ENCODE assay signal across 14 cellular contexts in the genomic region with DNA sequence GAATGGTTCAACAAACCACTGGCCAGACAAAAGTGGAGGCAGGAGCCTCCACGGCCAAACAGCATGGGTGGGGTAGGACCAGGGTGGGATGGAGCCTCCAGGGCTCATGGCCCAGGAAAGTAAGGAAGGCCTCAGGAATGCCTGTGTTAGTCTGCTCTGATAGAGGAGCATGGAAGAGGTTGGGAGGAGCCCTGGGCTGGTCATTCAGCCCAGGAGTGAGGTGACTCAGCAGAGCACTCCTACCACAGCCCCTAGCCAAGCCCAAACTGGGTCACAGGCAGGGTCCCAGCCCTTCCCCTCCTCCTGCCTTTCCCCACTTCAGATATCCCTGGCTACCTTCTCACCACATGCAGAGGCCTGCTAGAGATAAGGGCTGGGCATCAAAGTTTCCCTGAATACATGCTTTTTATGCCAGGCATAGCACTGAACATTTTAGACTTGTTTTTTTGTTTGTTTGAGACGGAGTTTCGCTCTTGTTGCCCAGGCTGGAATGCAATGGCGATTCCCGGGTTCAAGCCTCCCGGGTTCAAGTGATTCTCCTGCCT. TPM values are rescaled to one million over a fixed set of nuclear protein-coding genes. Genes with fewer than 3 reads are reported as not detected.
DNase-seq lines count a peak whose midpoint lies in the region; ATAC-seq, FAIRE-seq and TF ChIP-seq lines count a peak whose summit lies in the region.
"Had no signal": no experiment of that assay in that cellular context is flagged by ENCODE, and none has a peak within 500 bp of the region (broad histone marks: within the 10 kb centered on the region; RNA-seq: fewer than 3 reads in every experiment).

No MANE protein-coding gene starts in this region.

- peaks cover 1% of the 10 kb centered on the region for H3K36me3 ChIP-seq in astrocyte (ENCODE audit: insufficient read depth, low read length)
- H3K36me3 ChIP-seq: BLaER1 treated with 17β-estradiol and CSF1 and Interleukin-3, amounts not matched to agents 10 nM and 100 nM had no signal

- peaks cover 3% of the 10 kb centered on the region for H3K36me3 Mint-ChIP-seq in astrocyte (ENCODE audit: low read depth, unreplicated experiment)
- H3K36me3 Mint-ChIP-seq: stimulated activated effector memory CD8-positive, alpha-beta T cell treated with anti-CD3 and anti-CD28 coated beads, Interleukin-12 subunit alpha, Interleukin-12 subunit beta, amount 100 ng/mL, for 72 hours had no signal

- no peaks in the 10 kb centered on the region for H3K27me3 ChIP-seq in astrocyte (ENCODE audit: insufficient read depth, low read length)

- H3K4me3 ChIP-seq in astrocyte (ENCODE audit: insufficient read depth, low read depth, low read length): no peak overlapping the region
- H3K4me3 ChIP-seq: BLaER1 treated with 17β-estradiol and CSF1 and Interleukin-3, amounts not matched to agents 10 nM and 100 nM; GM12878 had no signal

- H4K20me1 ChIP-seq in astrocyte (ENCODE audit: insufficient read depth, low read length): peaks cover 4% of the 10 kb centered on the region

- peaks cover 38% of the 10 kb centered on the region for H3K4me1 ChIP-seq in astrocyte (ENCODE audit: insufficient read depth, low read length)

- H3K27me3 Mint-ChIP-seq in astrocyte (ENCODE audit: low read depth, unreplicated experiment): peaks cover 18% of the 10 kb centered on the region

- peaks cover 32% of the 10 kb centered on the region for H3K4me1 Mint-ChIP-seq in astrocyte (ENCODE audit: low read depth, unreplicated experiment)

- no peak for ATAC-seq in GM18511 (IDR thresholded peaks at IDR 0.05; ENCODE audit: unreplicated experiment)
- ATAC-seq: GM12878; stimulated activated effector memory CD8-positive, alpha-beta T cell treated with anti-CD3 and anti-CD28 coated beads, Interleukin-12 subunit alpha, Interleukin-12 subunit beta, amount 100 ng/mL, for 72 hours had no signal

- no peak overlapping the region for H3K9ac ChIP-seq in astrocyte (ENCODE audit: low read length)
- H3K9ac ChIP-seq: BLaER1 treated with 17β-estradiol and CSF1 and Interleukin-3, amounts not matched to agents 10 nM and 100 nM had no signal

- FAIRE-seq in astrocyte (lab: Jason Lieb, UNC): peak; percentile 17
- FAIRE-seq: GM12878 had no signal

- peaks cover 8% of the 10 kb centered on the region for H3K79me2 ChIP-seq in astrocyte (ENCODE audit: insufficient read depth, low read length)

- H3K27ac ChIP-seq in astrocyte (ENCODE audit: low read depth, low read length): no peak overlapping the region
- H3K27ac ChIP-seq: BLaER1 treated with 17β-estradiol and CSF1 and Interleukin-3, amounts not matched to agents 10 nM and 100 nM had no signal

- no peaks in the 10 kb centered on the region for H3K9me3 ChIP-seq in astrocyte (ENCODE audit: insufficient read depth, low read depth, low read length)
- H3K9me3 ChIP-seq: BLaER1 treated with 17β-estradiol and CSF1 and Interleukin-3, amounts not matched to agents 10 nM and 100 nM had no signal

- no peaks in the 10 kb centered on the region for H3K9me3 Mint-ChIP-seq in astrocyte (ENCODE audit: unreplicated experiment)
- H3K9me3 Mint-ChIP-seq: stimulated activated effector memory CD8-positive, alpha-beta T cell treated with anti-CD3 and anti-CD28 coated beads, Interleukin-12 subunit alpha, Interleukin-12 subunit beta, amount 100 ng/mL, for 72 hours had no signal

- H3K27ac Mint-ChIP-seq in astrocyte (ENCODE audit: unreplicated experiment): peak overlapping the region; percentile 53
- H3K27ac Mint-ChIP-seq: stimulated activated effector memory CD8-positive, alpha-beta T cell treated with anti-CD3 and anti-CD28 coated beads, Interleukin-12 subunit alpha, Interleukin-12 subunit beta, amount 100 ng/mL, for 72 hours had no signal

- no peak overlapping the region for H3K4me2 ChIP-seq in astrocyte (ENCODE audit: low read length)

- DNase-seq in AG08395 (ENCODE audit: low spot score) (peak; percentile 74), HK-2 (ENCODE audit: unreplicated experiment) (peak; percentile 46), astrocyte (ENCODE audit: low read depth) (peak; percentile 78), kidney tubule cell (ENCODE audit: low spot score) (peak; percentile 64), SKM-1 (lab: John Stamatoyannopoulos, UW; ENCODE audit: unreplicated experiment) (no peak), NCI-H526 treated with DMSO at 0.1 percent for 48 hours (lab: John Stamatoyannopoulos, UW) (no peak), HuH-7.5 (ENCODE audit: low spot score) (no peak)
- DNase-seq: cerebellar nuclear complex; NCI-H748 treated with DMSO at 0.1 percent for 48 hours; stimulated activated CD4-positive, alpha-beta T cell treated with anti-CD3 and anti-CD28 coated beads, Interleukin-15, amount 100 ng/mL, for 24 hours had no signal

- no peak for TF ChIP-seq CTCF in astrocyte (IDR thresholded peaks at IDR 0.05; ENCODE audit: insufficient read depth, low read depth, low read length)

- H3K4me3 Mint-ChIP-seq in astrocyte (ENCODE audit: unreplicated experiment): no peak overlapping the region
- H3K4me3 Mint-ChIP-seq: stimulated activated effector memory CD8-positive, alpha-beta T cell treated with anti-CD3 and anti-CD28 coated beads, Interleukin-12 subunit alpha, Interleukin-12 subunit beta, amount 100 ng/mL, for 72 hours had no signal

- no peak overlapping the region for H2AFZ ChIP-seq in astrocyte (ENCODE audit: low read depth, low read length)

RNA-seq across cellular contexts. Expression of gene SHISA4, which starts 3.1 kb away (rescaled TPM):
- total RNA-seq in astrocyte: 9.8 and 10.1 TPM in 2 replicates
- total RNA-seq: GM12878 had no signal

RNA-seq across cellular contexts. Expression of gene IPO9, which starts 56.6 kb away (rescaled TPM):
- 47.9 and 50.2 TPM in 2 replicates for total RNA-seq in astrocyte

Comparison
In these comparisons a context has a peak if more than half of its experiments do, and no peak if none do; other contexts are left out.
1. DNase-seq: peak in AG08395 (single experiment), HK-2 (single experiment), astrocyte (single experiment) and kidney tubule cell (single experiment); none in SKM-1 (single experiment), NCI-H526 treated with DMSO at 0.1 percent for 48 hours (single experiment) and HuH-7.5 (single experiment).